Comparison of ENCODE assay signal across 8 cellular contexts in the genomic region with DNA sequence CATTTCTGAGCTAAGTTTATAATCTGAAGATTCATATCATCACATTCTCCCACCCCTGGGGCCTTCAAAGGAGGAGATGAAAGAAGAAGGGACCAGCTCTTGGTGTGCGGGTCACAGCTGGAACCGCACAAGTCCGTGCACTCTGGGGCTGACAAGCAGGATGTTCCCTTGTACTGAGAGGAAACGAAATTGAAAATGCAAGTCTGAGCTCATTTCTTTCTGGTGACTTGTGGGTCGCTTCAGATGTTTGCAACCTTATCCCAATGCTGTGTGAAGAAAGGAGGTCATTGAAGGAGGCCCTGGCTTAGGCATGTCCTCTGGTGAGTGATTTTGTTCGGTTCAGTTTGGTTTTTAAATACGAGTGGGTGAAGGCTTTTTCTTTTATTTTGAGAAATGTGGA. TPM values are rescaled to one million over a fixed set of nuclear protein-coding genes. Genes with fewer than 3 reads are reported as not detected.
DNase-seq lines count a peak whose midpoint lies in the region; ATAC-seq, FAIRE-seq and TF ChIP-seq lines count a peak whose summit lies in the region.

No MANE protein-coding gene starts in this region.

- DNase-seq in GM12892 (ENCODE audit: insufficient read length) (no peak), MV-4-11 (lab: John Stamatoyannopoulos, UW) (peak; percentile 90), ecto neural progenitor cell (ENCODE audit: low spot score) (no peak), dedifferentiated amniotic fluid mesenchymal stem cell (ENCODE audit: extremely low spot score) (no peak), H54 (ENCODE audit: insufficient read length, low spot score) (no peak)
- peak; percentile 10 for DNase-seq in central memory CD4-positive, alpha-beta T cell
- peak; percentile 40 to 61 (median 50) for DNase-seq in stimulated activated CD4-positive, alpha-beta T cell treated with anti-CD3 and anti-CD28 coated beads, Interleukin-12 subunit alpha, Interleukin-12 subunit beta, amount 100 ng/mL, for 48 hours (ENCODE audit: low read depth in 2 of 3, low spot score in 1 of 3)

- FAIRE-seq in GM12892 (lab: Jason Lieb, UNC) (peak; percentile 91), H54 (lab: Jason Lieb, UNC) (no peak)

- 0 out of 2 replicates have a peak, but pooled peaks have one; percentile 29 for TF ChIP-seq POLR2A in GM12892 (IDR thresholded peaks at IDR 0.05; ENCODE audit: low read depth, low read length)
- TF ChIP-seq POLR2A in H54 (IDR thresholded peaks at IDR 0.05; ENCODE audit: low read depth, low read length): no peak

- ATAC-seq in GM21619 (IDR thresholded peaks at IDR 0.05; ENCODE audit: unreplicated experiment): peak; percentile 73

RNA-seq across cellular contexts. Expression of gene C9orf152, which starts 59.6 kb away (rescaled TPM):
- polyA plus RNA-seq in GM12892 (2012; ENCODE audit: missing spikeins): 0.45 TPM

Comparison
In these comparisons a context has a peak if more than half of its experiments do, and no peak if none do; other contexts are left out.
1. DNase-seq: peak in MV-4-11 (single experiment), central memory CD4-positive, alpha-beta T cell (single experiment) and stimulated activated CD4-positive, alpha-beta T cell treated with anti-CD3 and anti-CD28 coated beads, Interleukin-12 subunit alpha, Interleukin-12 subunit beta, amount 100 ng/mL, for 48 hours (3 of 3); none in GM12892 (single experiment), ecto neural progenitor cell (single experiment), dedifferentiated amniotic fluid mesenchymal stem cell (single experiment) and H54 (single experiment).